In the genomic region with DNA sequence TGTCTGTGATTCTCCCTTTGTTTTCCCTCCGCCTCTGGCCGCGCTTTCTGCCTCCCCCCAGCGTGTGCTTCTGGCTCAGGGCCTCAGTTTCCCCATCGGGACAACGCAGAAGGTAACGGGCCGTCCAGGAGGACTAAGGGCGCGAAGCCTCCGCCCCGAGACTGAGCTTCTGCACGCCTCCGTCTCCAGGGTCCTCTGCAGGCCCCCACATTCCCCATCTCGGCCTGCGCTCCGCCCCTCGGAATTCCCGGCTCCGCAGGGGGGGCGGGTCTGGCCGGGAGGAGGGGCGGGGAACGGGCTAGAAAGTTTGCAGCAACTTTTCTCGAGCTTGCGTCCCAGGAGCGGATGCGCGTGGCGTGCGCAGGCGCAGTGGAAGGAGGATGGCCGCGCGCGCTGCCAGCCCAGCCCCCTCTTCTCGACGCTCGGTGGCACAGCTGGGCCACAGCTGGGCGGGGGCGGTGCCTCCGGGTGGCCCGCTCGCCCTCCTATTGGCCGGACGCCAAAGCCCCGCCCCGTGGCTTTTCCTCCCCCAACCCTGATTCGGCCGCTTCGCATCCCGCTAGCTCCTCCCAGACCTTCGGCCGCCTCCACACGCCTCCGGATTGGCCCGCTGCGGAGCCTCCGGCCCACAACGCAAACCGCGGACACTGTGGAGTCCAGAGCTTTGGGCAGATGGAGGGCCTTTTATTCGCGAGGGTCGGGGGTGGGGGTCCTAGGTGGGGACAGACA, we compare ENCODE assay signal across 8 cellular contexts.
A peak's percentile ranks its signal among the peaks of the same experiment; 100 is the strongest.
DNase-seq lines count a peak whose midpoint lies in the region; ATAC-seq lines count a peak whose summit lies in the region.

A gene (minus strand): TSS at position 199 of the 729 bp plus-strand sequence. CDS start 408 bp downstream, outside the sequence.

- DNase-seq in ACHN: peak; percentile 94
- peak; percentile 90 for DNase-seq in NCI-H2196 treated with DMSO at 0.1 percent for 48 hours (lab: John Stamatoyannopoulos, UW; ENCODE audit: unreplicated experiment)
- peak; percentile 88 to 92 (median 90) for DNase-seq in activated CD4-positive, CD25-positive, alpha-beta regulatory T cell (lab: John Stamatoyannopoulos, UW)
- peak; percentile 89 for DNase-seq in central memory CD4-positive, alpha-beta T cell
- peak; percentile 99 for DNase-seq in islet precursor cell
- peak; percentile 95 for DNase-seq in stimulated activated CD4-positive, alpha-beta T cell treated with anti-CD3 and anti-CD28 coated beads, Interleukin-12 subunit alpha, Interleukin-12 subunit beta, amount 100 ng/mL, for 4 hours

- in situ Hi-C loops in ACHN (cut with HindIII; ENCODE audit: low pct_ligation_motif_present, low pct_unique_long_range_greater_than_20kb, low sequenced_read_pairs): no loop called here

- peak; percentile 57 for ATAC-seq in GM18870 (IDR thresholded peaks at IDR 0.05; ENCODE audit: unreplicated experiment)
- ATAC-seq in HG03108 (IDR thresholded peaks at IDR 0.05; ENCODE audit: unreplicated experiment): peak; percentile 42

Comparison
In these comparisons a context has a peak if more than half of its experiments do, and no peak if none do; other contexts are left out.
1. Peak in every context shown above with its lines: DNase-seq and ATAC-seq.